ENCODE assay signal across 14 cellular contexts in the genomic region with DNA sequence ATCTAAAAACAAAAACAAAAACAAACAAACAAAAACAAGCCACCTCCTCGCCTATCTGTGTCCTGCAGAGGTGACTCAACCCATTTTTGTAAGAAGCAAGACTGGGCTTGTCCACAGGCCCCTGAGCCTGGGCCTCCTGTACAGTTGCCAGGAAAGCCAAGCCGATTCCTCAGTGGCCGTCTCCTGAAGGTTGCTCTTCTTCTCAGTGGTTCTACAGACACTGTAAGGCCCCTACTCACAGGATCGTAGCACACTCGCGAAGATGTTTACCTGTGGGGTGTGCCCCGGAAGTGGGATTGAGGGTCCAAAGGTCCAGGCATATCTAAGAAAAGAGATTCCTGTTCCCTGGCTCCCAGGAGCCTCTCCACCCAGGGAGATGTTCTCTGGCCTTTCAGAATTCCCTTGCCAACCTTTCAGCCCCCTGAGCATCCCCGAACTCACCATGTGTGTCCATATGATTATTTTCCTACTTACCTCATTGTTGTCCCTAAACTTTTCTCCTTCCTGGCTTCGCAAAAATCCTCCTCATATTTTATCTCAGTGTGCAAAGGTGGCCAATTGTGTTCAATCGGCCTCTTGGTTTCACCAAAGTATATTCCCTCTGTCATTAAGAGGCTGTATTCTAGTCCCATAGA. TPM values are rescaled to one million over a fixed set of nuclear protein-coding genes. Genes with fewer than 3 reads are reported as not detected.
A peak's percentile ranks its signal among the peaks of the same experiment; 100 is the strongest.
DNase-seq lines count a peak whose midpoint lies in the region; ATAC-seq and TF ChIP-seq lines count a peak whose summit lies in the region.
"Had no signal": no experiment of that assay in that cellular context is flagged by ENCODE, and none has a peak within 500 bp of the region (broad histone marks: within the 10 kb centered on the region; RNA-seq: fewer than 3 reads in every experiment).

No MANE protein-coding gene starts in this region.

- H3K27ac Mint-ChIP-seq in GM23338: no peak overlapping the region
- H3K27ac Mint-ChIP-seq: activated naive CD4-positive, alpha-beta T cell treated with anti-CD3 and anti-CD28 coated beads, Interleukin-2, amount 10 ng/mL, durations not matched to agents 7 days and 5 days; mesothelial cell of epicardium; WTC11 had no signal

- peaks cover 10% of the 10 kb centered on the region; the same call in 2 of the 3 replicates for H3K9me3 Mint-ChIP-seq in GM23338

- H3K9ac ChIP-seq in colonic mucosa (ENCODE audit: low read depth in 2 of 2, low read length in 2 of 2): peak overlapping the region in 1 of 2 donors; percentile 71
- H3K9ac ChIP-seq in parathyroid adenoma: no peak overlapping the region

- TF ChIP-seq CTCF in GM23338 (conservative IDR thresholded peaks at IDR 0.05; ENCODE audit: low read depth in 2 of 2): no peak
- TF ChIP-seq CTCF in colonic mucosa (IDR thresholded peaks at IDR 0.05): no peak
- no peak for TF ChIP-seq CTCF in parathyroid adenoma (IDR thresholded peaks at IDR 0.05)
- no peak for TF ChIP-seq CTCF in lower lobe of right lung (IDR thresholded peaks at IDR 0.05)

- no peak overlapping the region for H3K27ac ChIP-seq in GM23338 (ENCODE audit: low read depth)
- H3K27ac ChIP-seq in colonic mucosa: peak overlapping the region; percentile 62
- no peak overlapping the region for H3K27ac ChIP-seq in parathyroid adenoma
- H3K27ac ChIP-seq in lower lobe of right lung: no peak overlapping the region
- H3K27ac ChIP-seq: C4-2B, esophagus muscularis mucosa, thoracic aorta had no signal

- H3K9me3 ChIP-seq in colonic mucosa (no peaks in the 10 kb centered on the region), parathyroid adenoma (ENCODE audit: control insufficient read depth, low read length) (no peaks in the 10 kb centered on the region), lower lobe of right lung (no peaks in the 10 kb centered on the region)
- H3K9me3 ChIP-seq: esophagus muscularis mucosa, thoracic aorta had no signal

- H3K4me1 ChIP-seq in GM23338 (ENCODE audit: insufficient read depth) (no peaks in the 10 kb centered on the region), colonic mucosa (peaks cover 4% of the 10 kb centered on the region), parathyroid adenoma (peaks cover 3% of the 10 kb centered on the region), lower lobe of right lung (peaks cover 6% of the 10 kb centered on the region)

- intact Hi-C loops in colonic mucosa (cut with DNase I): no loop called here
- intact Hi-C loops in lower lobe of right lung (cut with DNase I): no loop called here

- H3K4me1 Mint-ChIP-seq in GM23338: peaks cover 3% of the 10 kb centered on the region; the same call in 1 of the 3 replicates

- ATAC-seq in GM23338 (no peak), lower lobe of right lung (no peak), GM21786 (IDR thresholded peaks at IDR 0.05; ENCODE audit: unreplicated experiment) (no peak), HG02588 (IDR thresholded peaks at IDR 0.05; ENCODE audit: unreplicated experiment) (no peak)

- H3K4me3 ChIP-seq in GM23338 (no peak overlapping the region), colonic mucosa (no peak overlapping the region), parathyroid adenoma (ENCODE audit: low read depth, low read length) (no peak overlapping the region), lower lobe of right lung (no peak overlapping the region)
- H3K4me3 ChIP-seq: esophagus muscularis mucosa, thoracic aorta had no signal

- no peaks in the 10 kb centered on the region for H3K9me2 ChIP-seq in GM23338 (ENCODE audit: insufficient read depth)

- H3K27me3 Mint-ChIP-seq in GM23338 (ENCODE audit: insufficient read depth, low read depth, poor library complexity): peaks cover 30% of the 10 kb centered on the region

- no peaks in the 10 kb centered on the region for H3K79me2 ChIP-seq in GM23338 (replicated peaks; ENCODE audit: insufficient read depth)
- no peaks in the 10 kb centered on the region for H3K79me2 ChIP-seq in parathyroid adenoma

- H3K27me3 ChIP-seq in GM23338 (ENCODE audit: insufficient read depth) (peaks cover 37% of the 10 kb centered on the region), colonic mucosa (no peaks in the 10 kb centered on the region), parathyroid adenoma (ENCODE audit: control insufficient read depth, insufficient read depth, low read length) (no peaks in the 10 kb centered on the region), lower lobe of right lung (ENCODE audit: low read depth) (peaks cover 17% of the 10 kb centered on the region)

- H2AFZ ChIP-seq in GM23338 (peak overlapping the region; percentile 18; the same call in 1 of the 2 replicates), parathyroid adenoma (peak overlapping the region; percentile 35)

- H4K20me1 ChIP-seq in GM23338 (replicated peaks; ENCODE audit: insufficient read depth): no peaks in the 10 kb centered on the region

- no peak overlapping the region for H3K4me2 ChIP-seq in GM23338
- H3K4me2 ChIP-seq in parathyroid adenoma (ENCODE audit: low read length): no peak overlapping the region

- H3K36me3 ChIP-seq in GM23338 (ENCODE audit: insufficient read depth) (no peaks in the 10 kb centered on the region), colonic mucosa (no peaks in the 10 kb centered on the region), parathyroid adenoma (ENCODE audit: control insufficient read depth, insufficient read depth, low read length) (no peaks in the 10 kb centered on the region), lower lobe of right lung (no peaks in the 10 kb centered on the region)
- H3K36me3 ChIP-seq: esophagus muscularis mucosa, thoracic aorta had no signal

- no peak overlapping the region for H3K4me3 Mint-ChIP-seq in GM23338
- H3K4me3 Mint-ChIP-seq: activated naive CD4-positive, alpha-beta T cell treated with anti-CD3 and anti-CD28 coated beads, Interleukin-2, amount 10 ng/mL, durations not matched to agents 7 days and 5 days; mesothelial cell of epicardium; WTC11 had no signal

- H3F3A ChIP-seq in GM23338 (replicated peaks; ENCODE audit: low read depth): no peaks in the 10 kb centered on the region

- DNase-seq in GM23338 (ENCODE audit: low spot score) (no peak), NCI-H69 (lab: John Stamatoyannopoulos, UW) (peak; percentile 36), colonic mucosa (peak; percentile 88), lower lobe of right lung (no peak)

- H3K36me3 Mint-ChIP-seq in GM23338 (ENCODE audit: low read depth): 0 out of 3 replicates have a peak, but pooled peaks cover 4% of the 10 kb centered on the region
- H3K36me3 Mint-ChIP-seq: activated naive CD4-positive, alpha-beta T cell treated with anti-CD3 and anti-CD28 coated beads, Interleukin-2, amount 10 ng/mL, durations not matched to agents 7 days and 5 days; mesothelial cell of epicardium had no signal

TF ChIP-seq in GM23338, 12 proteins besides CTCF, POLR2A, EP300 and RAD21 (continues in another document):
- no peak for TF ChIP-seq EZH2phosphoT487 (IDR thresholded peaks at IDR 0.05; ENCODE audit: unreplicated experiment)
- TF ChIP-seq, protein P1, sequence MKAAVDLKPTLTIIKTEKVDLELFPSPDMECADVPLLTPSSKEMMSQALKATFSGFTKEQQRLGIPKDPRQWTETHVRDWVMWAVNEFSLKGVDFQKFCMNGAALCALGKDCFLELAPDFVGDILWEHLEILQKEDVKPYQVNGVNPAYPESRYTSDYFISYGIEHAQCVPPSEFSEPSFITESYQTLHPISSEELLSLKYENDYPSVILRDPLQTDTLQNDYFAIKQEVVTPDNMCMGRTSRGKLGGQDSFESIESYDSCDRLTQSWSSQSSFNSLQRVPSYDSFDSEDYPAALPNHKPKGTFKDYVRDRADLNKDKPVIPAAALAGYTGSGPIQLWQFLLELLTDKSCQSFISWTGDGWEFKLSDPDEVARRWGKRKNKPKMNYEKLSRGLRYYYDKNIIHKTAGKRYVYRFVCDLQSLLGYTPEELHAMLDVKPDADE (IDR thresholded peaks at IDR 0.05): no peak

RNA-seq across cellular contexts. Expression of gene CES3, which starts 7.5 kb away (rescaled TPM):
- 0.66 and 1.0 TPM in 2 replicates for total RNA-seq in GM23338 (2014; rRNA removed; shearing (Covaris generic))
- polyA plus RNA-seq in GM23338 (2016; fragmentation: Nextera tagmentation; extraction: Ambion mirVana): 0.55 and 0.92 TPM in 2 replicates
- 100 to 1,000 TPM; 136 to 169 TPM for total RNA-seq in colonic mucosa
- total RNA-seq in lower lobe of right lung: 2.5 TPM
- total RNA-seq: dermis blood vessel endothelial cell had no signal

RNA-seq across cellular contexts. Expression of gene CES2, which starts 18.3 kb away (rescaled TPM):
- total RNA-seq in GM23338 (2014; rRNA removed; shearing (Covaris generic)): 8.2 and 9.3 TPM in 2 replicates
- 4.3 and 5.0 TPM in 2 replicates for polyA plus RNA-seq in GM23338 (2016; fragmentation: Nextera tagmentation; extraction: Ambion mirVana)
- 100 to 1,000 TPM; 407 to 525 TPM for total RNA-seq in colonic mucosa
- 35.1 TPM for total RNA-seq in lower lobe of right lung

RNA-seq across cellular contexts. Expression of gene CIAO2B, which starts 19.4 kb away (rescaled TPM):
- total RNA-seq in GM23338 (2014; rRNA removed; shearing (Covaris generic)): 85.0 and 92.4 TPM in 2 replicates
- 181 and 189 TPM in 2 replicates for polyA plus RNA-seq in GM23338 (2016; fragmentation: Nextera tagmentation; extraction: Ambion mirVana)
- 100 to 1,000 TPM; 105 to 146 TPM for total RNA-seq in colonic mucosa
- 76.8 TPM for total RNA-seq in lower lobe of right lung

RNA-seq across cellular contexts. Expression of gene RRAD, which starts 28.2 kb away (rescaled TPM):
- total RNA-seq in GM23338 (2014; rRNA removed; shearing (Covaris generic)): not detected in 2 replicates
- 0.18 and 0.52 TPM in 2 replicates for polyA plus RNA-seq in GM23338 (2016; fragmentation: Nextera tagmentation; extraction: Ambion mirVana)
- total RNA-seq in colonic mucosa: 1 to 10 TPM; 1.4 to 4.0 TPM
- total RNA-seq in lower lobe of right lung: 11.8 TPM

RNA-seq across cellular contexts. Expression of gene CES4A, which starts 34.8 kb away (rescaled TPM):
- 0.10 and 0.39 TPM in 2 replicates for total RNA-seq in GM23338 (2014; rRNA removed; shearing (Covaris generic))
- 0.16 and 0.42 TPM in 2 replicates for polyA plus RNA-seq in GM23338 (2016; fragmentation: Nextera tagmentation; extraction: Ambion mirVana)
- total RNA-seq in colonic mucosa: 1 to 10 TPM; 5.9 to 7.8 TPM
- total RNA-seq in lower lobe of right lung: 14.8 TPM

Comparison
In these comparisons a context has a peak if more than half of its experiments do, and no peak if none do; other contexts are left out.
1. DNase-seq: peak in NCI-H69 (single experiment) and colonic mucosa (single experiment); none in GM23338 (single experiment) and lower lobe of right lung (single experiment).
2. RNA of gene CES3, which starts 7.5 kb away (total RNA-seq): 136 to 169 TPM in colonic mucosa; 2.5 TPM in lower lobe of right lung (single experiment) and 0.66 to 1.0 TPM in GM23338; every median in the first group is over 10 times any median in the second.
3. RNA of gene CES2, which starts 18.3 kb away (total RNA-seq): 407 to 525 TPM in colonic mucosa; 35.1 TPM in lower lobe of right lung (single experiment) and 8.2 to 9.3 TPM in GM23338; every median in the first group is over 10 times any median in the second.